Comparison of ENCODE assay signal across 8 cellular contexts in the genomic region with DNA sequence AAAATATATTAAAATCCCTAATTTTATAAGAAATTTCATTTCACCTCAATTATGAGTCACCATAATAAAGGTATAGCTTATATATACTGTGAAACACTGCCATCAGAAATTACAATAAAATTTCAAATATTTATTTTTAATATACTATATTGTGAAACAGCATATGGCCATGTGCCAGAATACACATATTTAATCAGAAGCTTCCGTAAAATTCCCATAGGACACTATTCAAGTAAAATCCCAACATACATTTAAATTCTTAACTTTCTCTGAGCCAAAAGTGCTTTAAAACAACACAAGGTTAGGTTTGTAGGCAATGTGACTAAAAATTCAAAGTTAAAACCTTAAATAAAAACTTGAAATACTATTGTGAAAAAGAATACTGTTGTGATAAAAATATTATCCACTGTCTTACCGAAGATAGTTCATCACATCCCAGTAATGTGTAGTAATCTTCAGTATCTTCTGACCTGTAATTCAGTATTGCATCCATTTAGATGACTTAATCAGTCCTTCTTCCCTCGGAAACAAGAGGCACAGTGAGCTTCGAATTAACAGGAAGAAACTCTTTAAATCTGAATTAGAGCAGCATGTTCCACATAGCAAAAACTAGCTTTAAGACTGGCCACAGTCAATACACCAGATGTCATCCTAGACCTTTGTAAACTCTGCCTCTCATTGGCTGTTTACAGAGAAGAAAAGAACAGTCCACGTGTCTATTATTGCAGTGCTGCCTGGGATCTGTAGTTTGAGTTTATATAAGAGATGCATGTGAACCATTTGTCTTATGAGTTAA. TPM values are rescaled to one million over a fixed set of nuclear protein-coding genes. Genes with fewer than 3 reads are reported as not detected.
DNase-seq lines count a peak whose midpoint lies in the region; ATAC-seq, FAIRE-seq and TF ChIP-seq lines count a peak whose summit lies in the region.

A gene (minus strand): TSS at position 670 of the 796 bp plus-strand sequence. CDS start 177 bp downstream, at position 493.

- no peak within 1 kb of the TSS for H3K23ac ChIP-seq in neuronal stem cell (ENCODE audit: low read depth, low read length, poor library complexity)

- H2BK120ac ChIP-seq in neuronal stem cell (ENCODE audit: low read depth, low read length): no peak within 1 kb of the TSS

- H4K8ac ChIP-seq in neuronal stem cell (ENCODE audit: low read depth, low read length): no peak within 1 kb of the TSS

- H3K36me3 ChIP-seq in neuronal stem cell (replicated peaks in 1 of 2; ENCODE audit: control insufficient read depth in 2 of 2, insufficient read depth in 2 of 2, low read length in 2 of 2): no peaks in the 10 kb centered on the region

- H2AK5ac ChIP-seq in neuronal stem cell (ENCODE audit: low read depth, low read length): no peak within 1 kb of the TSS

- no peaks in the 10 kb centered on the region for H3K27me3 Mint-ChIP-seq in T-cell

- no peak within 1 kb of the TSS for H3K9ac ChIP-seq in neuronal stem cell (ENCODE audit: low read depth, low read length, poor library complexity)

- POLR2A ChIA-PET in T-cell (lab: Charles Lee): interaction anchor here (0.5 to 1.5 kb wide), 3 partner anchors 9 to 79 kb away, joined by 3 to 7 read pairs (median 3); no protein-coding TSS in a partner anchor

- H3K27ac Mint-ChIP-seq in T-cell: no peak within 1 kb of the TSS

- no CpG with 5 or more reads among the region's 5 CpGs for WGBS in neuronal stem cell (ENCODE audit: extremely low coverage in 2 of 2, insufficient read length in 2 of 2, insufficient replicate concordance in 1 of 2), 2 donors

- H3K14ac ChIP-seq in neuronal stem cell (ENCODE audit: low read length): no peak within 1 kb of the TSS

- no peak within 1 kb of the TSS for H3K18ac ChIP-seq in neuronal stem cell (ENCODE audit: low read length)

- H3K79me1 ChIP-seq in neuronal stem cell (ENCODE audit: low read depth, low read length): no peaks in the 10 kb centered on the region

- H3K27me3 ChIP-seq in neuronal stem cell (ENCODE audit: control insufficient read depth in 3 of 3, insufficient read depth in 3 of 3, low read depth in 1 of 3, low read length in 3 of 3): no peaks in the 10 kb centered on the region

- ATAC-seq in T-cell (replicated peaks in 1 of 4): peak; percentile 57 to 97 (median 69)

- peaks cover 3% of the 10 kb centered on the region for H3K36me3 Mint-ChIP-seq in T-cell

- H3K4me3 ChIP-seq in neuronal stem cell (ENCODE audit: low read length in 2 of 2): peak within 1 kb of the TSS in 1 of 2 donors; percentile 40

- CTCF ChIA-PET in T-cell (lab: Charles Lee): no interaction called here

- no peak within 1 kb of the TSS for H3K4ac ChIP-seq in neuronal stem cell (ENCODE audit: low read length)

- no peak within 1 kb of the TSS for H2BK12ac ChIP-seq in neuronal stem cell (ENCODE audit: low read length)

- no peaks in the 10 kb centered on the region for H3K9me3 ChIP-seq in neuronal stem cell (replicated peaks in 1 of 2; ENCODE audit: control insufficient read depth in 2 of 2, insufficient read depth in 1 of 2, low read depth in 1 of 2, low read length in 2 of 2)

- no peak within 1 kb of the TSS for H2BK15ac ChIP-seq in neuronal stem cell (ENCODE audit: low read length)

- peak; percentile 21 for DNase-seq in DMS79 (lab: John Stamatoyannopoulos, UW)
- no peak for DNase-seq in H54 (ENCODE audit: insufficient read length, low spot score)
- DNase-seq in NCI-H146 (lab: John Stamatoyannopoulos, UW): peak; percentile 82
- DNase-seq in T-cell: no peak
- peak; percentile 72 for DNase-seq in fibroblast of peridontal ligament (ENCODE audit: extremely low read depth)
- no peak for DNase-seq in neuronal stem cell (ENCODE audit: low spot score)
- DNase-seq in activated gamma-delta T cell treated with Interleukin-2 at 50 U/mL for 16 hours: no peak
- no peak for DNase-seq in stimulated activated naive CD4-positive, alpha-beta T cell treated with Interleukin-2 at 50 U/mL for 16 hours (lab: John Stamatoyannopoulos, UW)

- H3K4me1 ChIP-seq in neuronal stem cell (ENCODE audit: control insufficient read depth in 2 of 2, insufficient read depth in 1 of 2, low read depth in 1 of 2, low read length in 2 of 2): no peaks in the 10 kb centered on the region

- H3K27ac ChIP-seq in neuronal stem cell (replicated peaks; ENCODE audit: low read length): no peak within 1 kb of the TSS

- peak; percentile 95 for FAIRE-seq in H54 (lab: Jason Lieb, UNC)

- no peak within 1 kb of the TSS for H4K91ac ChIP-seq in neuronal stem cell (ENCODE audit: low read depth, low read length, poor library complexity)

- H3K9me3 Mint-ChIP-seq in T-cell: peaks cover 0 to 14% (median 0%) of the 10 kb centered on the region in 3 donors

- peaks cover 0 to 5% (median 4%) of the 10 kb centered on the region in 3 donors for H3K4me1 Mint-ChIP-seq in T-cell

- no peak within 1 kb of the TSS for H2BK5ac ChIP-seq in neuronal stem cell (ENCODE audit: low read length)

- H3K4me2 ChIP-seq in neuronal stem cell (ENCODE audit: insufficient read depth, low read length, poor library complexity, severe bottlenecking): no peak within 1 kb of the TSS

- TF ChIP-seq POLR2A in H54 (IDR thresholded peaks at IDR 0.05; ENCODE audit: low read depth, low read length): no peak

- H3K4me3 Mint-ChIP-seq in T-cell: no peak within 1 kb of the TSS

- peak within 1 kb of the TSS; percentile 80 for H2AFZ ChIP-seq in neuronal stem cell (ENCODE audit: low read length)

RNA-seq across cellular contexts. Expression of the gene that starts here (rescaled TPM):
- total RNA-seq in T-cell: under 1 TPM in 2 of 5 donors, not detected in 3; 0.20 to 0.28 TPM
- 6.3 TPM for polyA plus RNA-seq in neuronal stem cell (2013, experiment 1 of 2)
- polyA plus RNA-seq in neuronal stem cell (2013, experiment 2 of 2): 6.0 TPM

Comparison
In these comparisons a context has a peak if more than half of its experiments do, and no peak if none do; other contexts are left out.
1. Peak in ATAC-seq in T-cell; RNA of the gene not detected or under 1 TPM.
2. DNase-seq: peak in DMS79 (single experiment), NCI-H146 (single experiment) and fibroblast of peridontal ligament (single experiment); none in H54 (single experiment), T-cell (0 of 34), neuronal stem cell (single experiment), activated gamma-delta T cell treated with Interleukin-2 at 50 U/mL for 16 hours (single experiment) and stimulated activated naive CD4-positive, alpha-beta T cell treated with Interleukin-2 at 50 U/mL for 16 hours (single experiment).